In genomic region chrX:19879742-19880378, GRCh38 we compare ENCODE assay signal across 19 cellular contexts. TPM values are rescaled to one million over a fixed set of nuclear protein-coding genes. Genes with fewer than 3 reads are reported as not detected.
DNase-seq lines count a peak whose midpoint lies in the region; ATAC-seq, FAIRE-seq and TF ChIP-seq lines count a peak whose summit lies in the region.
"Had no signal": no experiment of that assay in that cellular context is flagged by ENCODE, and none has a peak within 500 bp of the region (broad histone marks: within the 10 kb centered on the region; RNA-seq: fewer than 3 reads in every experiment).

No MANE protein-coding gene starts in this region.

- H3K79me2 ChIP-seq in HepG2 (ENCODE audit: insufficient read depth, low read length), result peaks cover 2% of the 10 kb centered on the region
- H3K79me2 ChIP-seq: hepatocyte had no signal

- H3K9me3 ChIP-seq in CD8-positive, alpha-beta memory T cell (ENCODE audit: low read length), result no peaks in the 10 kb centered on the region
- H3K9me3 ChIP-seq in T-helper 17 cell (ENCODE audit: control insufficient read depth, low read length, poor library complexity, severe bottlenecking) (no peaks in the 10 kb centered on the region), HepG2 (ENCODE audit: low read length) (no peaks in the 10 kb centered on the region)
- H3K9me3 ChIP-seq in effector memory CD4-positive, alpha-beta T cell (ENCODE audit: control insufficient read depth, low read length), result no peaks in the 10 kb centered on the region
- H3K9me3 ChIP-seq: ascending aorta had no signal

- peak; percentile 24 for ATAC-seq in T-helper 17 cell
- peak; percentile 21 to 26 for ATAC-seq in naive B cell (ENCODE audit: low read depth in 2 of 2)
- ATAC-seq in HepG2, result no peak

- H3K27me3 Mint-ChIP-seq in CD8-positive, alpha-beta memory T cell, result peaks cover 0 to 1% of the 10 kb centered on the region in 2 donors
- no peaks in the 10 kb centered on the region for H3K27me3 Mint-ChIP-seq in T-helper 17 cell
- H3K27me3 Mint-ChIP-seq in naive B cell, result peaks cover 0 to 9% (median 0%) of the 10 kb centered on the region in 3 donors
- no peaks in the 10 kb centered on the region for H3K27me3 Mint-ChIP-seq in osteocyte (ENCODE audit: unreplicated experiment)
- H3K27me3 Mint-ChIP-seq: activated CD4-positive, alpha-beta T cell treated with anti-CD3 and anti-CD28 coated beads, Interleukin-2, amount 10 ng/mL, durations not matched to agents 24 days and 14 days had no signal

- DNase-seq in CD8-positive, alpha-beta memory T cell, result peak in 1 of 5 donors; percentile 20
- DNase-seq in GM19239 (ENCODE audit: insufficient read length, low spot score) (no peak), T-helper 17 cell (no peak), naive B cell (no peak), HepG2 (ENCODE audit: low spot score) (no peak), osteocyte (ENCODE audit: extremely low spot score, unreplicated experiment) (no peak), NCI-H1105 treated with DMSO at 0.1 percent for 48 hours (lab: John Stamatoyannopoulos, UW) (no peak)
- no peak for DNase-seq in effector memory CD4-positive, alpha-beta T cell
- DNase-seq: activated CD4-positive, alpha-beta T cell treated with anti-CD3 and anti-CD28 coated beads, Interleukin-2, amount 10 ng/mL, durations not matched to agents 24 days and 14 days; AML-193; NCI-H1417; NCI-H524 treated with DMSO at 0.1 percent for 48 hours; posterior cingulate gyrus had no signal

- H3K9ac ChIP-seq in HepG2 (ENCODE audit: insufficient read depth, low read depth, low read length), result no peak overlapping the region

- H3K4me3 ChIP-seq in CD8-positive, alpha-beta memory T cell (ENCODE audit: low read length), result no peak overlapping the region
- H3K4me3 ChIP-seq in HepG2 (replicated peaks in 1 of 3; ENCODE audit: insufficient read depth in 1 of 3, low read depth in 2 of 3, low read length in 3 of 3), result no peak overlapping the region
- H3K4me3 ChIP-seq in effector memory CD4-positive, alpha-beta T cell (ENCODE audit: insufficient read depth, low read depth, low read length, poor library complexity, severe bottlenecking), result no peak overlapping the region
- H3K4me3 ChIP-seq: ascending aorta, coronary artery, hepatocyte had no signal

- no peaks in the 10 kb centered on the region for H3K27me3 ChIP-seq in CD8-positive, alpha-beta memory T cell (ENCODE audit: insufficient read depth, low read length, poor library complexity, severe bottlenecking)
- no peaks in the 10 kb centered on the region for H3K27me3 ChIP-seq in HepG2 (ENCODE audit: control insufficient read depth in 1 of 2, insufficient read depth in 2 of 2, low read length in 2 of 2)
- H3K27me3 ChIP-seq in effector memory CD4-positive, alpha-beta T cell (replicated peaks; ENCODE audit: control insufficient read depth, insufficient read depth, low read length, poor library complexity, severe bottlenecking), result no peaks in the 10 kb centered on the region
- H3K27me3 ChIP-seq: ascending aorta, hepatocyte had no signal

- no peak for TF ChIP-seq CTCF in HepG2 (CRISPR knock-in tag; IDR thresholded peaks at IDR 0.05)
- no peak for TF ChIP-seq CTCF in osteocyte (IDR thresholded peaks at IDR 0.05)

- no peak for TF ChIP-seq POLR2A in HepG2 (IDR thresholded peaks at IDR 0.05; ENCODE audit: insufficient read depth in 1 of 2, low read depth in 2 of 2, low read length in 2 of 2)

- peaks cover 17% of the 10 kb centered on the region for H3K4me1 ChIP-seq in CD8-positive, alpha-beta memory T cell (ENCODE audit: insufficient read depth, low read length)
- H3K4me1 ChIP-seq in HepG2 (ENCODE audit: insufficient read depth, low read length), result peaks cover 30% of the 10 kb centered on the region
- no peaks in the 10 kb centered on the region for H3K4me1 ChIP-seq in effector memory CD4-positive, alpha-beta T cell (ENCODE audit: control insufficient read depth, insufficient read depth, low read length, poor library complexity, severe bottlenecking)
- H3K4me1 ChIP-seq: ascending aorta had no signal

- peak; percentile 92 for FAIRE-seq in GM19239 (lab: Jason Lieb, UNC)
- no peak for FAIRE-seq in HepG2 (lab: Jason Lieb, UNC)
- FAIRE-seq: RCC 7860 had no signal

- H2AFZ ChIP-seq in HepG2 (ENCODE audit: low read length), result no peak overlapping the region
- H2AFZ ChIP-seq: hepatocyte had no signal

- TF ChIP-seq RAD21 in HepG2 (CRISPR knock-in tag; IDR thresholded peaks at IDR 0.05), result no peak

- H3K9me3 Mint-ChIP-seq in CD8-positive, alpha-beta memory T cell, result no peaks in the 10 kb centered on the region
- H3K9me3 Mint-ChIP-seq in naive B cell, result no peaks in the 10 kb centered on the region
- peaks cover 16% of the 10 kb centered on the region for H3K9me3 Mint-ChIP-seq in osteocyte (ENCODE audit: unreplicated experiment)
- H3K9me3 Mint-ChIP-seq: activated CD4-positive, alpha-beta T cell treated with anti-CD3 and anti-CD28 coated beads, Interleukin-2, amount 10 ng/mL, durations not matched to agents 24 days and 14 days; activated T-helper 1 cell treated with anti-CD3 and anti-CD28 coated beads, Interleukin-12 subunit alpha, Interleukin-12 subunit beta, Interleukin-2, Interleukin-4 antibody, amounts not matched to agents 30 ng/mL and 10 ng/mL and 1 ng/mL, durations not matched to agents 14 hours and 24 hours and 36 hours; T-helper 1 cell treated with Interleukin-12 subunit alpha and Interleukin-12 subunit beta and Interleukin-4 antibody, amounts not matched to agents 30 μg/mL and 1 μg/mL, for 36 hours had no signal

- no peak overlapping the region for H3K27ac ChIP-seq in CD8-positive, alpha-beta memory T cell (ENCODE audit: low read depth, low read length)
- no peak overlapping the region for H3K27ac ChIP-seq in HepG2 (ENCODE audit: extremely low read length, insufficient read depth, low read length)
- H3K27ac ChIP-seq in effector memory CD4-positive, alpha-beta T cell (ENCODE audit: insufficient read depth, low read length, poor library complexity, severe bottlenecking), result no peak overlapping the region
- H3K27ac ChIP-seq: ascending aorta, coronary artery, hepatocyte had no signal

- H3K36me3 Mint-ChIP-seq in CD8-positive, alpha-beta memory T cell, result peaks cover 0 to 7% (median 3%) of the 10 kb centered on the region in 3 donors
- H3K36me3 Mint-ChIP-seq in T-helper 17 cell (ENCODE audit: low read depth) (peaks cover 4% of the 10 kb centered on the region), naive B cell (peaks cover 0 to 10% of the 10 kb centered on the region in 2 donors), osteocyte (ENCODE audit: unreplicated experiment) (no peaks in the 10 kb centered on the region)

- in situ Hi-C loops in HepG2 (cut with HindIII; ENCODE audit: extremely low pct_ligation_motif_present, low pct_unique_long_range_greater_than_20kb), result loop anchor here (10.0 kb wide), 2 partner anchors 135 to 335 kb away; no protein-coding TSS in a partner anchor

- intact Hi-C loops in HepG2 (cut with micrococcal nuclease; ENCODE audit: unreplicated experiment), result no loop called here

- POLR2A ChIA-PET in CD8-positive, alpha-beta memory T cell (lab: Charles Lee), result no interaction called here
- POLR2A ChIA-PET in HepG2 (lab: Yijun Ruan, JAX), result no interaction called here

- H3K27ac Mint-ChIP-seq in CD8-positive, alpha-beta memory T cell, result peak overlapping the region in 5 of 8 donors; percentile 25 to 55 (median 32)
- H3K27ac Mint-ChIP-seq in T-helper 17 cell (no peak overlapping the region), naive B cell (peak overlapping the region in 3 of 6 donors; percentile 40 to 83 (median 74)), osteocyte (ENCODE audit: unreplicated experiment) (no peak overlapping the region)
- H3K27ac Mint-ChIP-seq: activated CD4-positive, alpha-beta T cell treated with anti-CD3 and anti-CD28 coated beads, Interleukin-2, amount 10 ng/mL, durations not matched to agents 24 days and 14 days; activated T-helper 1 cell treated with anti-CD3 and anti-CD28 coated beads, Interleukin-12 subunit alpha, Interleukin-12 subunit beta, Interleukin-2, Interleukin-4 antibody, amounts not matched to agents 30 ng/mL and 10 ng/mL and 1 ng/mL, durations not matched to agents 14 hours and 24 hours and 36 hours; T-helper 1 cell treated with Interleukin-12 subunit alpha and Interleukin-12 subunit beta and Interleukin-4 antibody, amounts not matched to agents 30 μg/mL and 1 μg/mL, for 36 hours had no signal

- no peak overlapping the region for H3K4me2 ChIP-seq in HepG2 (ENCODE audit: low read depth, low read length)
- H3K4me2 ChIP-seq: hepatocyte had no signal

- BruUV-seq in HepG2 (replicated peaks; lab: Mats Ljungman, UMichigan), result no TSS peak

- H3K4me1 Mint-ChIP-seq in CD8-positive, alpha-beta memory T cell, result peaks cover 41 to 74% (median 68%) of the 10 kb centered on the region in 3 donors
- H3K4me1 Mint-ChIP-seq in T-helper 17 cell (peaks cover 26% of the 10 kb centered on the region), naive B cell (peaks cover 34 to 82% (median 66%) of the 10 kb centered on the region in 3 donors), osteocyte (ENCODE audit: unreplicated experiment) (peaks cover 9% of the 10 kb centered on the region)

- H3K4me3 Mint-ChIP-seq in CD8-positive, alpha-beta memory T cell, result no peak overlapping the region
- H3K4me3 Mint-ChIP-seq in T-helper 17 cell (no peak overlapping the region), naive B cell (peak overlapping the region in 1 of 8 donors; percentile 35), osteocyte (ENCODE audit: unreplicated experiment) (no peak overlapping the region)
- H3K4me3 Mint-ChIP-seq: activated CD4-positive, alpha-beta T cell treated with anti-CD3 and anti-CD28 coated beads, Interleukin-2, amount 10 ng/mL, durations not matched to agents 24 days and 14 days; activated T-helper 1 cell treated with anti-CD3 and anti-CD28 coated beads, Interleukin-12 subunit alpha, Interleukin-12 subunit beta, Interleukin-2, Interleukin-4 antibody, amounts not matched to agents 30 ng/mL and 10 ng/mL and 1 ng/mL, durations not matched to agents 14 hours and 24 hours and 36 hours; T-helper 1 cell treated with Interleukin-12 subunit alpha and Interleukin-12 subunit beta and Interleukin-4 antibody, amounts not matched to agents 30 μg/mL and 1 μg/mL, for 36 hours had no signal

- no peaks in the 10 kb centered on the region for H3K36me3 ChIP-seq in CD8-positive, alpha-beta memory T cell (ENCODE audit: insufficient read depth, low read length)
- H3K36me3 ChIP-seq in HepG2 (replicated peaks in 1 of 2; ENCODE audit: control insufficient read depth in 1 of 2, insufficient read depth in 2 of 2, low read length in 2 of 2), result no peaks in the 10 kb centered on the region
- H3K36me3 ChIP-seq in effector memory CD4-positive, alpha-beta T cell (ENCODE audit: control insufficient read depth, insufficient read depth, low read length), result no peaks in the 10 kb centered on the region
- H3K36me3 ChIP-seq: ascending aorta had no signal

- WGBS in HepG2 (ENCODE audit: low lambda C conversion rate), result 96% methylated on average over 4 of the region's 9 CpGs

- no peaks in the 10 kb centered on the region for H4K20me1 ChIP-seq in HepG2 (ENCODE audit: insufficient read depth, low read length)

- CTCF ChIA-PET in CD8-positive, alpha-beta memory T cell (lab: Charles Lee), result no interaction called here
- CTCF ChIA-PET in HepG2 (lab: Yijun Ruan, JAX; ENCODE audit: low intra/inter-chr PET ratio, low total read pairs), result no interaction called here

- TF ChIP-seq EP300 in HepG2 (IDR thresholded peaks at IDR 0.05; ENCODE audit: low read depth in 2 of 2, low read length in 2 of 2) (no peak), HepG2 (CRISPR knock-in tag; IDR thresholded peaks at IDR 0.05; ENCODE audit: borderline replicate concordance) (no peak)

RNA-seq across cellular contexts. Expression of gene SH3KBP1, which starts 7.5 kb away (rescaled TPM):
- total RNA-seq in CD8-positive, alpha-beta memory T cell, result 10 to 100 TPM; 79.7 to 91.9 TPM
- 221 TPM for polyA plus RNA-seq in CD8-positive, alpha-beta memory T cell
- total RNA-seq in T-helper 17 cell (100 to 1,000 TPM; 117 to 123 TPM), HepG2 (2016; rRNA removed; fragmentation: Illumina TruSeq; extraction: Trizol) (10.4 and 12.6 TPM in 2 replicates), osteocyte (48.1 and 52.7 TPM in 2 replicates)
- polyA plus RNA-seq in naive B cell (ENCODE audit: low read depth in 6 of 6) (10 to 100 TPM; 18.1 to 60.4 (median 48.1) TPM), HepG2 (2011; rRNA removed) (9.2 and 10.0 TPM in 2 replicates)
- total RNA-seq in HepG2 (2016; cell fraction: cytosol; rRNA removed; fragmentation: Illumina TruSeq; extraction: Trizol; ENCODE audit: low read depth), result 6.6 and 8.2 TPM in 2 replicates
- total RNA-seq in HepG2 (2016; cell fraction: insoluble cytoplasmic fraction; rRNA removed; fragmentation: Illumina TruSeq; extraction: Trizol), result 10.1 and 10.9 TPM in 2 replicates
- total RNA-seq in HepG2 (2016; cell fraction: membrane; rRNA removed; fragmentation: Illumina TruSeq; extraction: Trizol), result 19.6 and 22.2 TPM in 2 replicates
- total RNA-seq in HepG2 (2016; cell fraction: nucleus; rRNA removed; fragmentation: Illumina TruSeq; extraction: Trizol), result 5.4 and 10.1 TPM in 2 replicates
- polyA plus RNA-seq in HepG2 (2011; cell fraction: cytosol; rRNA removed), result 8.3 and 10.3 TPM in 2 replicates
- 4.1 and 5.0 TPM in 2 replicates for polyA plus RNA-seq in HepG2 (2011; cell fraction: nucleus; rRNA removed)
- 16.3 and 20.9 TPM in 2 replicates for polyA plus RNA-seq in HepG2 (2012)
- 10.8 and 11.2 TPM in 2 replicates for polyA plus RNA-seq in HepG2 (2016; cell fraction: cytosol; fragmentation: Illumina TruSeq; extraction: Trizol; ENCODE audit: low read depth)
- polyA plus RNA-seq in HepG2 (2016; cell fraction: insoluble cytoplasmic fraction; fragmentation: Illumina TruSeq; extraction: Trizol; ENCODE audit: low read depth), result 19.5 and 20.3 TPM in 2 replicates
- polyA plus RNA-seq in HepG2 (2016; cell fraction: membrane; fragmentation: Illumina TruSeq; extraction: Trizol; ENCODE audit: low read depth), result 23.3 and 26.3 TPM in 2 replicates
- polyA plus RNA-seq in HepG2 (2016; cell fraction: nucleus; fragmentation: Illumina TruSeq; extraction: Trizol; ENCODE audit: insufficient read depth, low read depth), result 14.0 and 14.2 TPM in 2 replicates
- 8.4 and 23.9 TPM in 2 replicates for polyA minus RNA-seq in HepG2 (2011; rRNA and poly(A)+ RNA removed; ENCODE audit: low replicate concordance)
- polyA minus RNA-seq in HepG2 (2011; cell fraction: cytosol; rRNA and poly(A)+ RNA removed), result 10.6 and 12.6 TPM in 2 replicates
- polyA minus RNA-seq in HepG2 (2011; cell fraction: nucleus; rRNA and poly(A)+ RNA removed), result 8.4 and 18.0 TPM in 2 replicates

Comparison
In these comparisons a context has a peak if more than half of its experiments do, and no peak if none do; other contexts are left out.
1. H3K27ac Mint-ChIP-seq: peak in CD8-positive, alpha-beta memory T cell (5 of 8); none in T-helper 17 cell (single experiment) and osteocyte (single experiment).